In the genomic region with DNA sequence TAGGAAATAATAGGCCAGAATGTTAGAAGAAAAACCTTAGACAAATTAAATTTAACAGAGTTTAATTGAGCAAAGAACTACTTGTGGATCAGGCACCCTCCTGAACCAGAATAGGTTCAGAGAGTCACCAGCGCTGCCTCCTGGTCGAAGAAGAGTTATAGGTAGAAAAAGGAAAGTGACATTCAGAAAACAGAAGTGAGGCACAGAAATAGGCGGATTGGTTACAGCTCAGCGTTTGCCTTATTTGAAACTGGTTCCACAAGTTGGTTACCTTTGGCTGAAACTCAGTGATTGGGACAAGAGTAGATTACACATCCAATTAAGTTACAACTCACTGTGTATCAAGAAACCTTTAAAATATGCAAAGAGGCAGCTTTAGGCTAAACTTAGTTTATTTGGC, we compare ENCODE assay signal across 23 cellular contexts. TPM values are rescaled to one million over a fixed set of nuclear protein-coding genes. Genes with fewer than 3 reads are reported as not detected.
"Had no signal": no experiment of that assay in that cellular context is flagged by ENCODE, and none has a peak within 500 bp of the region (broad histone marks: within the 10 kb centered on the region; RNA-seq: fewer than 3 reads in every experiment).

No MANE protein-coding gene starts in this region.

- H3K27ac Mint-ChIP-seq: activated CD4-positive, alpha-beta memory T cell treated with anti-CD3 and anti-CD28 coated beads, Interleukin-2, amount 10 ng/mL, durations not matched to agents 7 days and 5 days; activated naive CD8-positive, alpha-beta T cell treated with anti-CD3 and anti-CD28 coated beads, Interleukin-2, amount 50 U/mL, for 24 hours; dendritic cell treated with granulocyte-macrophage colony-stimulating factor and Interleukin-4, amounts not matched to agents 40 ng/mL and 50 ng/mL, for 4 days; memory B cell; nephron; stimulated activated memory B cell treated with anti-CD40 and anti-IgM and Interleukin-4, amounts not matched to agents 10 μg/mL and 1 μg/mL and 100 μg/mL, for 72 hours had no signal

- H3K9me3 ChIP-seq: esophagus muscularis mucosa, gastrocnemius medialis, transverse colon, uterus had no signal

- H3K4me3 Mint-ChIP-seq: activated CD4-positive, alpha-beta memory T cell treated with anti-CD3 and anti-CD28 coated beads, Interleukin-2, amount 10 ng/mL, durations not matched to agents 7 days and 5 days; activated naive CD8-positive, alpha-beta T cell treated with anti-CD3 and anti-CD28 coated beads, Interleukin-2, amount 50 U/mL, for 24 hours; dendritic cell treated with granulocyte-macrophage colony-stimulating factor and Interleukin-4, amounts not matched to agents 40 ng/mL and 50 ng/mL, for 4 days; memory B cell; nephron; stimulated activated memory B cell treated with anti-CD40 and anti-IgM and Interleukin-4, amounts not matched to agents 10 μg/mL and 1 μg/mL and 100 μg/mL, for 72 hours had no signal

- ATAC-seq: activated naive CD8-positive, alpha-beta T cell treated with anti-CD3 and anti-CD28 coated beads, Interleukin-2, amount 50 U/mL, for 24 hours; gastrocnemius medialis; sciatic nerve; stimulated activated memory B cell treated with anti-CD40 and anti-IgM and Interleukin-4, amounts not matched to agents 10 μg/mL and 1 μg/mL and 100 μg/mL, for 72 hours had no signal

- FAIRE-seq: small intestine had no signal

- H3K9me3 Mint-ChIP-seq: activated CD4-positive, alpha-beta memory T cell treated with anti-CD3 and anti-CD28 coated beads, Interleukin-2, amount 10 ng/mL, durations not matched to agents 7 days and 5 days; activated naive CD8-positive, alpha-beta T cell treated with anti-CD3 and anti-CD28 coated beads, Interleukin-2, amount 50 U/mL, for 24 hours; dendritic cell treated with granulocyte-macrophage colony-stimulating factor and Interleukin-4, amounts not matched to agents 40 ng/mL and 50 ng/mL, for 4 days; memory B cell; nephron; stimulated activated memory B cell treated with anti-CD40 and anti-IgM and Interleukin-4, amounts not matched to agents 10 μg/mL and 1 μg/mL and 100 μg/mL, for 72 hours had no signal

- H3K4me1 ChIP-seq: gastrocnemius medialis, uterus had no signal

- H3K27me3 Mint-ChIP-seq: dendritic cell treated with granulocyte-macrophage colony-stimulating factor and Interleukin-4, amounts not matched to agents 40 ng/mL and 50 ng/mL, for 4 days had no signal

- H3K27ac ChIP-seq: esophagus muscularis mucosa, gastrocnemius medialis, transverse colon, uterus had no signal

- DNase-seq: activated CD4-positive, alpha-beta memory T cell treated with anti-CD3 and anti-CD28 coated beads, Interleukin-2, amount 10 ng/mL, durations not matched to agents 7 days and 5 days; activated CD4-positive, alpha-beta T cell treated with anti-CD3 and anti-CD28 coated beads for 48 hours; activated effector memory CD4-positive, alpha-beta T cell treated with anti-CD3 and anti-CD28 coated beads, Interleukin-2, amount 50 U/mL, for 16 hours; activated naive CD4-positive, alpha-beta T cell treated with anti-CD3 and anti-CD28 coated beads, Interleukin-2, amount 50 U/mL, for 16 hours; activated naive CD8-positive, alpha-beta T cell treated with anti-CD3 and anti-CD28 coated beads, Interleukin-2, amount 50 U/mL, for 24 hours; caudate nucleus; effector CD4-positive, alpha-beta T cell; gastrocnemius medialis; hippocampal formation; small intestine; stimulated activated CD4-positive, alpha-beta T cell treated with anti-CD3 and anti-CD28 coated beads, Interleukin-2, amount 100 ng/mL, for 24 hours; transverse colon; uterus had no signal

- H3K36me3 ChIP-seq: esophagus muscularis mucosa, gastrocnemius medialis, transverse colon, uterus had no signal

- H3K36me3 Mint-ChIP-seq: memory B cell; stimulated activated memory B cell treated with anti-CD40 and anti-IgM and Interleukin-4, amounts not matched to agents 10 μg/mL and 1 μg/mL and 100 μg/mL, for 72 hours had no signal

- H3K27me3 ChIP-seq: esophagus muscularis mucosa, gastrocnemius medialis, transverse colon, uterus had no signal

- H3K4me1 Mint-ChIP-seq: activated CD4-positive, alpha-beta memory T cell treated with anti-CD3 and anti-CD28 coated beads, Interleukin-2, amount 10 ng/mL, durations not matched to agents 7 days and 5 days; activated naive CD8-positive, alpha-beta T cell treated with anti-CD3 and anti-CD28 coated beads, Interleukin-2, amount 50 U/mL, for 24 hours; memory B cell; stimulated activated memory B cell treated with anti-CD40 and anti-IgM and Interleukin-4, amounts not matched to agents 10 μg/mL and 1 μg/mL and 100 μg/mL, for 72 hours had no signal

- H3K4me3 ChIP-seq: esophagus muscularis mucosa, gastrocnemius medialis, transverse colon, uterus had no signal

RNA-seq across cellular contexts. Expression of gene AADAC, which starts 4.4 kb away (rescaled TPM):
- total RNA-seq: activated CD4-positive, alpha-beta memory T cell treated with anti-CD3 and anti-CD28 coated beads, Interleukin-2, amount 10 ng/mL, durations not matched to agents 7 days and 5 days; esophagus muscularis mucosa; mononuclear cell; myocyte; sciatic nerve; T-helper 2 cell treated with Interferon-gamma antibody and Interleukin-4, amounts not matched to agents 100 ng/mL and 5 ng/mL, for 36 hours; temporal lobe had no signal

RNA-seq across cellular contexts. Expression of gene SUCNR1, which starts 55.1 kb away (rescaled TPM):
- total RNA-seq: activated CD4-positive, alpha-beta memory T cell treated with anti-CD3 and anti-CD28 coated beads, Interleukin-2, amount 10 ng/mL, durations not matched to agents 7 days and 5 days; myocyte; T-helper 2 cell treated with Interferon-gamma antibody and Interleukin-4, amounts not matched to agents 100 ng/mL and 5 ng/mL, for 36 hours had no signal
